Comparison of ENCODE assay signal across 14 cellular contexts in genomic region chr9:128575469-128575868, GRCh38. TPM values are rescaled to one million over a fixed set of nuclear protein-coding genes. Genes with fewer than 3 reads are reported as not detected.
DNase-seq lines count a peak whose midpoint lies in the region; ATAC-seq, FAIRE-seq and TF ChIP-seq lines count a peak whose summit lies in the region.
"Had no signal": no experiment of that assay in that cellular context is flagged by ENCODE, and none has a peak within 500 bp of the region (broad histone marks: within the 10 kb centered on the region; RNA-seq: fewer than 3 reads in every experiment).

No MANE protein-coding gene starts in this region.

- peaks cover 64% of the 10 kb centered on the region for H3K36me3 Mint-ChIP-seq in T-cell
- no peaks in the 10 kb centered on the region for H3K36me3 Mint-ChIP-seq in glutamatergic neuron (ENCODE audit: unreplicated experiment)

- H3K27me3 Mint-ChIP-seq in T-cell, result no peaks in the 10 kb centered on the region
- no peaks in the 10 kb centered on the region for H3K27me3 Mint-ChIP-seq in glutamatergic neuron (ENCODE audit: unreplicated experiment)
- H3K27me3 Mint-ChIP-seq: type B pancreatic cell had no signal

- H3K27ac Mint-ChIP-seq in T-cell, result peak overlapping the region; percentile 34 to 59
- H3K27ac Mint-ChIP-seq in glutamatergic neuron (ENCODE audit: unreplicated experiment), result no peak overlapping the region
- H3K27ac Mint-ChIP-seq: type B pancreatic cell had no signal

- no peak overlapping the region for H3K4me3 ChIP-seq in small intestine (ENCODE audit: low read depth in 1 of 2, low read length in 2 of 2)
- H3K4me3 ChIP-seq: K562, SJSA1 had no signal

- no peaks in the 10 kb centered on the region for H3K9me3 ChIP-seq in small intestine (ENCODE audit: control insufficient read depth, low read depth)
- H3K9me3 ChIP-seq: SJSA1 had no signal

- ATAC-seq in T-cell (replicated peaks in 1 of 4) (no peak), GM18867 (IDR thresholded peaks at IDR 0.05; ENCODE audit: unreplicated experiment) (no peak), GM18858 (IDR thresholded peaks at IDR 0.05; ENCODE audit: unreplicated experiment) (no peak)
- ATAC-seq: K562 had no signal

- H3K4me3 Mint-ChIP-seq in T-cell (no peak overlapping the region), glutamatergic neuron (ENCODE audit: unreplicated experiment) (no peak overlapping the region)
- H3K4me3 Mint-ChIP-seq: type B pancreatic cell had no signal

- WGBS in small intestine, 3 donors, result 26 to 59% (median 52%) methylated on average over 4 of the region's 4 CpGs

- H3K36me3 ChIP-seq in small intestine (ENCODE audit: control insufficient read depth in 2 of 2, insufficient read depth in 2 of 2, low read length in 2 of 2), result peaks cover 26 to 44% of the 10 kb centered on the region in 2 donors

- H3K27me3 ChIP-seq in small intestine (ENCODE audit: control insufficient read depth in 2 of 2, insufficient read depth in 2 of 2, low read length in 2 of 2), result no peaks in the 10 kb centered on the region
- H3K27me3 ChIP-seq: SJSA1 had no signal

- no peaks in the 10 kb centered on the region for H3K4me1 ChIP-seq in small intestine (ENCODE audit: control insufficient read depth in 2 of 2, insufficient read depth in 1 of 2, low read depth in 1 of 2, low read length in 1 of 2)
- H3K4me1 ChIP-seq: SJSA1 had no signal

- H3K4me1 Mint-ChIP-seq in T-cell (peaks cover 0 to 20% (median 19%) of the 10 kb centered on the region in 3 donors), glutamatergic neuron (ENCODE audit: low read depth, unreplicated experiment) (peaks cover 10% of the 10 kb centered on the region)

- no peaks in the 10 kb centered on the region for H3K9me3 Mint-ChIP-seq in T-cell
- H3K9me3 Mint-ChIP-seq in glutamatergic neuron (ENCODE audit: unreplicated experiment), result no peaks in the 10 kb centered on the region
- H3K9me3 Mint-ChIP-seq: type B pancreatic cell had no signal

- CTCF ChIA-PET in T-cell (lab: Charles Lee), result no interaction called here

- POLR2A ChIA-PET in T-cell (lab: Charles Lee), result interaction anchor here (0.6 to 0.9 kb wide), 2 partner anchors 15 to 57 kb away, joined by 3 to 7 read pairs; no protein-coding TSS in a partner anchor

- no peak overlapping the region for H3K27ac ChIP-seq in small intestine (ENCODE audit: low read depth in 1 of 2, low read length in 1 of 2)
- H3K27ac ChIP-seq: SJSA1 had no signal

- DNase-seq in NCI-H1436 (lab: John Stamatoyannopoulos, UW) (peak; percentile 32), NCI-H1436 treated with DMSO at 0.1 percent for 48 hours (lab: John Stamatoyannopoulos, UW) (no peak), T-cell (no peak), glutamatergic neuron (peak; percentile 21), small intestine (peak; percentile 81), AG08396 (ENCODE audit: low spot score) (no peak)

- no peak for TF ChIP-seq CTCF in glutamatergic neuron (IDR thresholded peaks at IDR 0.05; ENCODE audit: partially characterized antibody, unreplicated experiment)

- no peak for FAIRE-seq in small intestine (lab: Jason Lieb, UNC)
- FAIRE-seq: A204.1, endometrium, islet of Langerhans had no signal

RNA-seq across cellular contexts. Expression of gene SPTAN1, which starts 23.1 kb away (rescaled TPM):
- total RNA-seq in T-cell, result 100 to 1,000 TPM; 446 to 594 (median 461) TPM
- 750 TPM for total RNA-seq in glutamatergic neuron (ENCODE audit: unreplicated experiment)
- 100 to 1,000 TPM in 2 of 3 donors, 10 to 100 TPM in 1; 98.1 to 154 (median 150) TPM for polyA plus RNA-seq in small intestine

Comparison
In these comparisons a context has a peak if more than half of its experiments do, and no peak if none do; other contexts are left out.
1. DNase-seq: peak in NCI-H1436 (single experiment), glutamatergic neuron (single experiment) and small intestine (single experiment); none in NCI-H1436 treated with DMSO at 0.1 percent for 48 hours (single experiment), T-cell (0 of 34) and AG08396 (single experiment).